In the genomic region with DNA sequence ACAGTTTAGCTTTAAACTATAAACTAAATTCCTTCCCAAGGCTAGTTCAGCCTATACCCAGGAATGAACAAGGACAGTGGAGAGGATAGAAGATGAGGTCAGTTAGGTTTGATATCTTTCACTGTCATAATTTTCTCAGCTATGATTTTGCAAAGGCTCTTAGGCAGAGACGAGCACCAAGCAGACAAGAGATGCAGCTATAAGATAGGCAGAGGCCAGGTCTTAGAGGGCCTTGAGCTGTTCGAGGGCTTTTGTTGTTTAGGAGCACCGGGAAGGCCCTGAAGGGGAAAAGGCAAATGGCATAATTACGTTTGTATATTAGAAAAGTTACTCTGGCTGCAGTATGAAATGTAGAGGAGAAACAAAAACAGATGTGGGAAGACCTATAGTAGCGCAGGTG, we compare ENCODE assay signal across 2 cellular contexts.
TF ChIP-seq lines count a peak whose summit lies in the region.

No MANE protein-coding gene starts in this region.

TF ChIP-seq in GM23338, 12 proteins besides CTCF, POLR2A, EP300 and RAD21 (continues in another document):
- TF ChIP-seq ZNF331 (CRISPR knock-in tag; IDR thresholded peaks at IDR 0.05; ENCODE audit: low read depth), result no peak
- TF ChIP-seq, protein P1, sequence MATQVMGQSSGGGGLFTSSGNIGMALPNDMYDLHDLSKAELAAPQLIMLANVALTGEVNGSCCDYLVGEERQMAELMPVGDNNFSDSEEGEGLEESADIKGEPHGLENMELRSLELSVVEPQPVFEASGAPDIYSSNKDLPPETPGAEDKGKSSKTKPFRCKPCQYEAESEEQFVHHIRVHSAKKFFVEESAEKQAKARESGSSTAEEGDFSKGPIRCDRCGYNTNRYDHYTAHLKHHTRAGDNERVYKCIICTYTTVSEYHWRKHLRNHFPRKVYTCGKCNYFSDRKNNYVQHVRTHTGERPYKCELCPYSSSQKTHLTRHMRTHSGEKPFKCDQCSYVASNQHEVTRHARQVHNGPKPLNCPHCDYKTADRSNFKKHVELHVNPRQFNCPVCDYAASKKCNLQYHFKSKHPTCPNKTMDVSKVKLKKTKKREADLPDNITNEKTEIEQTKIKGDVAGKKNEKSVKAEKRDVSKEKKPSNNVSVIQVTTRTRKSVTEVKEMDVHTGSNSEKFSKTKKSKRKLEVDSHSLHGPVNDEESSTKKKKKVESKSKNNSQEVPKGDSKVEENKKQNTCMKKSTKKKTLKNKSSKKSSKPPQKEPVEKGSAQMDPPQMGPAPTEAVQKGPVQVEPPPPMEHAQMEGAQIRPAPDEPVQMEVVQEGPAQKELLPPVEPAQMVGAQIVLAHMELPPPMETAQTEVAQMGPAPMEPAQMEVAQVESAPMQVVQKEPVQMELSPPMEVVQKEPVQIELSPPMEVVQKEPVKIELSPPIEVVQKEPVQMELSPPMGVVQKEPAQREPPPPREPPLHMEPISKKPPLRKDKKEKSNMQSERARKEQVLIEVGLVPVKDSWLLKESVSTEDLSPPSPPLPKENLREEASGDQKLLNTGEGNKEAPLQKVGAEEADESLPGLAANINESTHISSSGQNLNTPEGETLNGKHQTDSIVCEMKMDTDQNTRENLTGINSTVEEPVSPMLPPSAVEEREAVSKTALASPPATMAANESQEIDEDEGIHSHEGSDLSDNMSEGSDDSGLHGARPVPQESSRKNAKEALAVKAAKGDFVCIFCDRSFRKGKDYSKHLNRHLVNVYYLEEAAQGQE (IDR thresholded peaks at IDR 0.05; ENCODE audit: unreplicated experiment), result no peak
- no peak for TF ChIP-seq EZH2phosphoT487 (IDR thresholded peaks at IDR 0.05; ENCODE audit: unreplicated experiment)
- no peak for TF ChIP-seq NANOG (IDR thresholded peaks at IDR 0.05; ENCODE audit: borderline replicate concordance)
- no peak for TF ChIP-seq POLR2AphosphoS5 (IDR thresholded peaks at IDR 0.05; ENCODE audit: low read depth)
- TF ChIP-seq ZNF114 (CRISPR knock-in tag; IDR thresholded peaks at IDR 0.05), result no peak
- TF ChIP-seq JUNB (IDR thresholded peaks at IDR 0.05; ENCODE audit: unreplicated experiment), result no peak
- no peak for TF ChIP-seq CREB1 (CRISPR knock-in tag; IDR thresholded peaks at IDR 0.05; ENCODE audit: low read depth)
- TF ChIP-seq, protein P2, sequence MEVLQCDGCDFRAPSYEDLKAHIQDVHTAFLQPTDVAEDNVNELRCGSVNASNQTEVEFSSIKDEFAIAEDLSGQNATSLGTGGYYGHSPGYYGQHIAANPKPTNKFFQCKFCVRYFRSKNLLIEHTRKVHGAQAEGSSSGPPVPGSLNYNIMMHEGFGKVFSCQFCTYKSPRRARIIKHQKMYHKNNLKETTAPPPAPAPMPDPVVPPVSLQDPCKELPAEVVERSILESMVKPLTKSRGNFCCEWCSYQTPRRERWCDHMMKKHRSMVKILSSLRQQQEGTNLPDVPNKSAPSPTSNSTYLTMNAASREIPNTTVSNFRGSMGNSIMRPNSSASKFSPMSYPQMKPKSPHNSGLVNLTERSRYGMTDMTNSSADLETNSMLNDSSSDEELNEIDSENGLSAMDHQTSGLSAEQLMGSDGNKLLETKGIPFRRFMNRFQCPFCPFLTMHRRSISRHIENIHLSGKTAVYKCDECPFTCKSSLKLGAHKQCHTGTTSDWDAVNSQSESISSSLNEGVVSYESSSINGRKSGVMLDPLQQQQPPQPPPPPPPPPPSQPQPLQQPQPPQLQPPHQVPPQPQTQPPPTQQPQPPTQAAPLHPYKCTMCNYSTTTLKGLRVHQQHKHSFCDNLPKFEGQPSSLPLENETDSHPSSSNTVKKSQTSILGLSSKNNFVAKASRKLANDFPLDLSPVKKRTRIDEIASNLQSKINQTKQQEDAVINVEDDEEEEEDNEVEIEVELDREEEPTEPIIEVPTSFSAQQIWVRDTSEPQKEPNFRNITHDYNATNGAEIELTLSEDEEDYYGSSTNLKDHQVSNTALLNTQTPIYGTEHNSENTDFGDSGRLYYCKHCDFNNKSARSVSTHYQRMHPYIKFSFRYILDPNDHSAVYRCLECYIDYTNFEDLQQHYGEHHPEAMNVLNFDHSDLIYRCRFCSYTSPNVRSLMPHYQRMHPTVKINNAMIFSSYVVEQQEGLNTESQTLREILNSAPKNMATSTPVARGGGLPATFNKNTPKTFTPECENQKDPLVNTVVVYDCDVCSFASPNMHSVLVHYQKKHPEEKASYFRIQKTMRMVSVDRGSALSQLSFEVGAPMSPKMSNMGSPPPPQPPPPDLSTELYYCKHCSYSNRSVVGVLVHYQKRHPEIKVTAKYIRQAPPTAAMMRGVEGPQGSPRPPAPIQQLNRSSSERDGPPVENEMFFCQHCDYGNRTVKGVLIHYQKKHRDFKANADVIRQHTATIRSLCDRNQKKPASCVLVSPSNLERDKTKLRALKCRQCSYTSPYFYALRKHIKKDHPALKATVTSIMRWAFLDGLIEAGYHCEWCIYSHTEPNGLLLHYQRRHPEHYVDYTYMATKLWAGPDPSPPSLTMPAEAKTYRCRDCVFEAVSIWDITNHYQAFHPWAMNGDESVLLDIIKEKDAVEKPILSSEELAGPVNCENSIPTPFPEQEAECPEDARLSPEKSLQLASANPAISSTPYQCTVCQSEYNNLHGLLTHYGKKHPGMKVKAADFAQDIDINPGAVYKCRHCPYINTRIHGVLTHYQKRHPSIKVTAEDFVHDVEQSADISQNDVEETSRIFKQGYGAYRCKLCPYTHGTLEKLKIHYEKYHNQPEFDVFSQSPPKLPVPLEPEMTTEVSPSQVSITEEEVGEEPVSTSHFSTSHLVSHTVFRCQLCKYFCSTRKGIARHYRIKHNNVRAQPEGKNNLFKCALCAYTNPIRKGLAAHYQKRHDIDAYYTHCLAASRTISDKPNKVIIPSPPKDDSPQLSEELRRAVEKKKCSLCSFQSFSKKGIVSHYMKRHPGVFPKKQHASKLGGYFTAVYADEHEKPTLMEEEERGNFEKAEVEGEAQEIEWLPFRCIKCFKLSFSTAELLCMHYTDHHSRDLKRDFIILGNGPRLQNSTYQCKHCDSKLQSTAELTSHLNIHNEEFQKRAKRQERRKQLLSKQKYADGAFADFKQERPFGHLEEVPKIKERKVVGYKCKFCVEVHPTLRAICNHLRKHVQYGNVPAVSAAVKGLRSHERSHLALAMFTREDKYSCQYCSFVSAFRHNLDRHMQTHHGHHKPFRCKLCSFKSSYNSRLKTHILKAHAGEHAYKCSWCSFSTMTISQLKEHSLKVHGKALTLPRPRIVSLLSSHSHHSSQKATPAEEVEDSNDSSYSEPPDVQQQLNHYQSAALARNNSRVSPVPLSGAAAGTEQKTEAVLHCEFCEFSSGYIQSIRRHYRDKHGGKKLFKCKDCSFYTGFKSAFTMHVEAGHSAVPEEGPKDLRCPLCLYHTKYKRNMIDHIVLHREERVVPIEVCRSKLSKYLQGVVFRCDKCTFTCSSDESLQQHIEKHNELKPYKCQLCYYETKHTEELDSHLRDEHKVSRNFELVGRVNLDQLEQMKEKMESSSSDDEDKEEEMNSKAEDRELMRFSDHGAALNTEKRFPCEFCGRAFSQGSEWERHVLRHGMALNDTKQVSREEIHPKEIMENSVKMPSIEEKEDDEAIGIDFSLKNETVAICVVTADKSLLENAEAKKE (CRISPR knock-in tag; IDR thresholded peaks at IDR 0.05), result no peak
- no peak for TF ChIP-seq EZH2 (IDR thresholded peaks at IDR 0.05; ENCODE audit: low read depth, unreplicated experiment)
- no peak for TF ChIP-seq STAT1 (IDR thresholded peaks at IDR 0.05; ENCODE audit: unreplicated experiment)

TF ChIP-seq in IMR-90, 13 proteins besides CTCF, POLR2A, EP300 and RAD21:
- TF ChIP-seq SMC3 (IDR thresholded peaks at IDR 0.05; ENCODE audit: low read depth, low read length) (no peak), MAZ (IDR thresholded peaks at IDR 0.05; ENCODE audit: borderline replicate concordance, low read depth, low read length) (no peak), MAFK (IDR thresholded peaks at IDR 0.05; ENCODE audit: low read depth, low read length) (no peak)
TF ChIP-seq in IMR-90: peak in this region for 0.
